Comparison of ENCODE assay signal across 19 cellular contexts in genomic region chr17:65015855-65016254, GRCh38. TPM values are rescaled to one million over a fixed set of nuclear protein-coding genes. Genes with fewer than 3 reads are reported as not detected.
DNase-seq lines count a peak whose midpoint lies in the region; ATAC-seq and TF ChIP-seq lines count a peak whose summit lies in the region.
"Had no signal": no experiment of that assay in that cellular context is flagged by ENCODE, and none has a peak within 500 bp of the region (broad histone marks: within the 10 kb centered on the region; RNA-seq: fewer than 3 reads in every experiment).

No MANE protein-coding gene starts in this region.

- DNase-seq in T-cell (no peak), naive B cell (no peak), cardiac septum (ENCODE audit: low spot score) (no peak), suprapubic skin (ENCODE audit: low spot score in 2 of 2) (no peak), DMS79 (lab: John Stamatoyannopoulos, UW) (no peak)
- no peak for DNase-seq in activated CD4-positive, CD25-positive, alpha-beta regulatory T cell treated with anti-CD3 and anti-CD28 coated beads, Interleukin-2, amount 50 U/mL, for 72 hours
- DNase-seq: Calu3; CD4-positive, CD25-positive, alpha-beta regulatory T cell; DMS53; NCI-H1105 treated with DMSO at 0.1 percent for 48 hours; NCI-H1694 treated with DMSO at 0.1 percent for 48 hours; NCI-H2107; NCI-H2227 treated with DMSO at 0.1 percent for 48 hours; NCI-H524; Peyer's patch had no signal

- ATAC-seq in T-cell (replicated peaks in 1 of 4) = no peak
- ATAC-seq in naive B cell (ENCODE audit: low read depth in 2 of 2) = no peak
- ATAC-seq: Right ventricle myocardium inferior had no signal

- no peak for TF ChIP-seq CTCF in suprapubic skin (IDR thresholded peaks at IDR 0.05)

- no peak overlapping the region for H3K27ac ChIP-seq in suprapubic skin
- H3K27ac ChIP-seq: Peyer's patch had no signal

- TF ChIP-seq POLR2A in suprapubic skin (IDR thresholded peaks at IDR 0.05) = no peak

- intact Hi-C loops in dendritic cell treated with granulocyte-macrophage colony-stimulating factor and Interleukin-4, amounts not matched to agents 40 ng/mL and 50 ng/mL, for 4 days (cut with micrococcal nuclease) = loop anchor here (5.0 kb wide), 1 partner anchor 41 kb away; the partner anchor contains the start of gene GNA13
- intact Hi-C loops in cardiac septum (cut with DNase I) = no loop called here

- peak overlapping the region; percentile 10 to 54 for H3K27ac Mint-ChIP-seq in T-cell
- H3K27ac Mint-ChIP-seq in dendritic cell treated with granulocyte-macrophage colony-stimulating factor and Interleukin-4, amounts not matched to agents 40 ng/mL and 50 ng/mL, for 4 days = peak overlapping the region; percentile 48
- H3K27ac Mint-ChIP-seq in naive B cell = peak overlapping the region in 5 of 6 donors; percentile 27 to 79 (median 65)

- H3K9me3 ChIP-seq in suprapubic skin = no peaks in the 10 kb centered on the region
- H3K9me3 ChIP-seq: HAP-1, Peyer's patch had no signal

- H3K4me1 ChIP-seq in suprapubic skin = peaks cover 34% of the 10 kb centered on the region

- H3K4me1 Mint-ChIP-seq in T-cell (peaks cover 70 to 89% (median 85%) of the 10 kb centered on the region in 3 donors), naive B cell (peaks cover 31 to 62% (median 51%) of the 10 kb centered on the region in 3 donors)
- peaks cover 61% of the 10 kb centered on the region for H3K4me1 Mint-ChIP-seq in dendritic cell treated with granulocyte-macrophage colony-stimulating factor and Interleukin-4, amounts not matched to agents 40 ng/mL and 50 ng/mL, for 4 days (ENCODE audit: low read depth)

- POLR2A ChIA-PET in T-cell (lab: Charles Lee) = no interaction called here

- H3K27me3 Mint-ChIP-seq in T-cell = no peaks in the 10 kb centered on the region
- H3K27me3 Mint-ChIP-seq in dendritic cell treated with granulocyte-macrophage colony-stimulating factor and Interleukin-4, amounts not matched to agents 40 ng/mL and 50 ng/mL, for 4 days = no peaks in the 10 kb centered on the region
- H3K27me3 Mint-ChIP-seq in naive B cell = no peaks in the 10 kb centered on the region
- H3K27me3 Mint-ChIP-seq: B cell; CD4-positive, CD25-positive, alpha-beta regulatory T cell had no signal

- TF ChIP-seq EP300 in suprapubic skin (IDR thresholded peaks at IDR 0.05) = no peak

- no peak overlapping the region for H3K4me3 ChIP-seq in suprapubic skin
- H3K4me3 ChIP-seq: HAP-1, Peyer's patch had no signal

- 85% methylated on average over 1 of the region's 1 CpG for WGBS in suprapubic skin

- H3K27me3 ChIP-seq in suprapubic skin = no peaks in the 10 kb centered on the region
- H3K27me3 ChIP-seq: Peyer's patch had no signal

- peaks cover 76% of the 10 kb centered on the region for H3K36me3 Mint-ChIP-seq in T-cell
- H3K36me3 Mint-ChIP-seq in dendritic cell treated with granulocyte-macrophage colony-stimulating factor and Interleukin-4, amounts not matched to agents 40 ng/mL and 50 ng/mL, for 4 days (ENCODE audit: low read depth) = peaks cover 72% of the 10 kb centered on the region
- H3K36me3 Mint-ChIP-seq in naive B cell = peaks cover 15 to 24% of the 10 kb centered on the region in 2 donors

- CTCF ChIA-PET in T-cell (lab: Charles Lee) = interaction anchor here in 1 of 2 donors (0.5 to 1.4 kb wide), 3 partner anchors 13 to 107 kb away, joined by 5 to 7 read pairs (median 7); no protein-coding TSS in a partner anchor

- H3K9me3 Mint-ChIP-seq in T-cell = no peaks in the 10 kb centered on the region
- H3K9me3 Mint-ChIP-seq in dendritic cell treated with granulocyte-macrophage colony-stimulating factor and Interleukin-4, amounts not matched to agents 40 ng/mL and 50 ng/mL, for 4 days = no peaks in the 10 kb centered on the region
- no peaks in the 10 kb centered on the region for H3K9me3 Mint-ChIP-seq in naive B cell
- H3K9me3 Mint-ChIP-seq: CD4-positive, CD25-positive, alpha-beta regulatory T cell had no signal

- peaks cover 12% of the 10 kb centered on the region for H3K36me3 ChIP-seq in suprapubic skin

- H3K4me3 Mint-ChIP-seq in T-cell (no peak overlapping the region), naive B cell (no peak overlapping the region)
- no peak overlapping the region for H3K4me3 Mint-ChIP-seq in dendritic cell treated with granulocyte-macrophage colony-stimulating factor and Interleukin-4, amounts not matched to agents 40 ng/mL and 50 ng/mL, for 4 days
- H3K4me3 Mint-ChIP-seq: B cell had no signal

RNA-seq across cellular contexts. Expression of gene GNA13, which starts 40.7 kb away (rescaled TPM):
- total RNA-seq in T-cell (100 to 1,000 TPM in 1 of 5 donors, 10 to 100 TPM in 4; 77.3 to 109 (median 89.3) TPM), cardiac septum (19.0 TPM), suprapubic skin (10 to 100 TPM; 36.7 to 45.0 (median 38.6) TPM)
- 10 to 100 TPM; 45.6 to 53.9 (median 50.9) TPM for polyA plus RNA-seq in naive B cell (ENCODE audit: low read depth in 6 of 6)
